In genomic region chr12:112125250-112125999, GRCh38 we compare ENCODE assay signal across 8 cellular contexts. TPM values are rescaled to one million over a fixed set of nuclear protein-coding genes. Genes with fewer than 3 reads are reported as not detected.
DNase-seq lines count a peak whose midpoint lies in the region; ATAC-seq and TF ChIP-seq lines count a peak whose summit lies in the region.

TRAFD1 (plus strand) TSS chr12:112125560; CDS start chr12:112130523, 4,963 bp downstream.

- ATAC-seq in GM21717 (IDR thresholded peaks at IDR 0.05; ENCODE audit: unreplicated experiment) = peak; percentile 90

- H3K9ac ChIP-seq in mucosa of rectum (ENCODE audit: low read depth in 1 of 2, low read length in 2 of 2) = peak within 1 kb of the TSS; percentile 93 to 97

- peaks cover 13% of the 10 kb centered on the region for H3K36me3 Mint-ChIP-seq in activated T-cell treated with anti-CD3 and anti-CD28 coated beads, Interleukin-2, amount 50 U/mL, for 24 hours (ENCODE audit: low read depth)

- peaks cover 40% of the 10 kb centered on the region for H3K4me1 Mint-ChIP-seq in activated T-cell treated with anti-CD3 and anti-CD28 coated beads, Interleukin-2, amount 50 U/mL, for 24 hours (ENCODE audit: low read depth)

- H3K27me3 Mint-ChIP-seq in activated T-cell treated with anti-CD3 and anti-CD28 coated beads, Interleukin-2, amount 50 U/mL, for 24 hours = no peaks in the 10 kb centered on the region

- peak within 1 kb of the TSS; percentile 88 for H3K4me3 Mint-ChIP-seq in activated T-cell treated with anti-CD3 and anti-CD28 coated beads, Interleukin-2, amount 50 U/mL, for 24 hours

- H3K27me3 ChIP-seq in mucosa of rectum (ENCODE audit: control insufficient read depth in 2 of 2, insufficient read depth in 2 of 2, low read length in 2 of 2) = no peaks in the 10 kb centered on the region

- no peaks in the 10 kb centered on the region for H3K9me3 Mint-ChIP-seq in activated T-cell treated with anti-CD3 and anti-CD28 coated beads, Interleukin-2, amount 50 U/mL, for 24 hours

- no peaks in the 10 kb centered on the region for H3K36me3 ChIP-seq in mucosa of rectum (ENCODE audit: control insufficient read depth in 2 of 2, insufficient read depth in 2 of 2, low read length in 2 of 2)

- H3K4me1 ChIP-seq in mucosa of rectum (ENCODE audit: control insufficient read depth in 2 of 2, insufficient read depth in 2 of 2, low read length in 2 of 2) = peaks cover 13 to 19% of the 10 kb centered on the region in 2 donors

- peak; percentile 96 for TF ChIP-seq POLR2A in erythroblast (IDR thresholded peaks at IDR 0.05; ENCODE audit: low read length)

- peak; percentile 95 for DNase-seq in DMS153 treated with DMSO at 0.1 percent for 48 hours (lab: John Stamatoyannopoulos, UW; ENCODE audit: unreplicated experiment)
- DNase-seq in KBM-7 = peak; percentile 98
- DNase-seq in activated T-cell treated with anti-CD3 and anti-CD28 coated beads, Interleukin-2, amount 50 U/mL, for 24 hours = peak; percentile 99
- peak; percentile 98 to 99 for DNase-seq in erythroblast (lab: John Stamatoyannopoulos, UW)
- peak; percentile 99 for DNase-seq in stimulated activated CD8-positive, alpha-beta memory T cell treated with anti-CD3 and anti-CD28 coated beads, Interleukin-4, amount 100 ng/mL, for 48 hours

- H3K27ac Mint-ChIP-seq in activated T-cell treated with anti-CD3 and anti-CD28 coated beads, Interleukin-2, amount 50 U/mL, for 24 hours = peak within 1 kb of the TSS; percentile 91

- in situ Hi-C loops in KBM-7 (cut with MboI; ENCODE audit: low pct_unique_long_range_greater_than_20kb, low sequenced_read_pairs) = no loop called here

- H3K4me3 ChIP-seq in mucosa of rectum (ENCODE audit: low read length in 2 of 2) = peak within 1 kb of the TSS; percentile 92 to 99

- H3K27ac ChIP-seq in mucosa of rectum (ENCODE audit: low read depth in 2 of 2, low read length in 2 of 2) = peak within 1 kb of the TSS; percentile 80 to 93

- H3K9me3 ChIP-seq in mucosa of rectum (ENCODE audit: control insufficient read depth in 2 of 2, low read length in 2 of 2) = no peaks in the 10 kb centered on the region

TF ChIP-seq in PFSK-1, 5 proteins besides CTCF, POLR2A, EP300 and RAD21:
- peak; percentile 98 for TF ChIP-seq TAF1 (IDR thresholded peaks at IDR 0.05; ENCODE audit: borderline replicate concordance, insufficient read depth, low read length)
- peak; percentile 94 for TF ChIP-seq POLR2AphosphoS5 (IDR thresholded peaks at IDR 0.05; ENCODE audit: low read depth, low read length)
- no peak; the same call in 1 of the 2 replicates for TF ChIP-seq SIN3A (IDR thresholded peaks at IDR 0.05; ENCODE audit: borderline replicate concordance, insufficient read depth, low read length)
- TF ChIP-seq REST (IDR thresholded peaks at IDR 0.05; ENCODE audit: insufficient read depth in 1 of 2, low read depth in 2 of 2, low read length in 2 of 2) = no peak
- peak; percentile 61 for TF ChIP-seq FOXP2 (optimal IDR thresholded peaks at IDR 0.05; ENCODE audit: borderline replicate concordance, extremely low read depth, extremely low read length, insufficient read depth)

RNA-seq across cellular contexts. Expression of gene TRAFD1, which starts in this region (rescaled TPM):
- 16.6 TPM for polyA plus RNA-seq in PFSK-1 (2012; ENCODE audit: insufficient read length, low read depth)

Comparison
In these comparisons a context has a peak if more than half of its experiments do, and no peak if none do; other contexts are left out.
1. Peak in every context shown above with its lines: DNase-seq, ATAC-seq, H3K4me3 ChIP-seq and H3K27ac ChIP-seq.